Comparison of ENCODE assay signal across 34 cellular contexts in the genomic region with DNA sequence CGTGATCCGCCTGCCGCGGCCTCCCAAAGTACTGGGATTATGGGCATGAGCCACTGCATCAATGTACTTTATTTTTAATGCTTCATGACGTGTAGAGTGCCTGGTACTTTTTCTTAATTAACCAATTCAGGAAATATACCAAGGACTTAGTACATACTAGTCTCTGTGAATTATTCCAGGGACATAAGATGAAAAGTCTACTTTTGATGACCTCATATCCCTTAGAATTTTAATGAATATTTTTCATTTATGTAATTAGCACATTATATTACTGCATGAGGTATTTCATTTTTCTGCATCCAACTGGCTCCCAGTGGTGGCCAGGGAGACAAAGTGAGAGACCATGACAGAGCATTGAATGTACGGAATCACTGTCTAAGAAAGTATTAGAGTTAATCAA.
"Had no signal": no experiment of that assay in that cellular context is flagged by ENCODE, and none has a peak within 500 bp of the region (broad histone marks: within the 10 kb centered on the region; RNA-seq: fewer than 3 reads in every experiment).

No MANE protein-coding gene starts in this region.

- ATAC-seq: activated naive CD4-positive, alpha-beta T cell treated with anti-CD3 and anti-CD28 coated beads, Interleukin-2, amount 50 U/mL, for 72 hours; activated naive CD8-positive, alpha-beta T cell treated with anti-CD3 and anti-CD28 coated beads, Interleukin-2, amount 50 U/mL, for 24 hours; activated T-cell treated with anti-CD3 and anti-CD28 coated beads, Interleukin-2, amount 50 U/mL, for 4 hours; activated T-cell treated with anti-CD3 and anti-CD28 coated beads, Interleukin-2, amount 50 U/mL, for 72 hours; activated T-helper 17 cell treated with anti-CD3 and anti-CD28 coated beads, Interleukin-2, amount 50 U/mL, for 72 hours; body of pancreas had no signal

- H3K9me3 ChIP-seq: adrenal gland, ascending aorta, breast epithelium had no signal

- H3K4me1 ChIP-seq: adrenal gland, ascending aorta, body of pancreas, breast epithelium had no signal

- H3K27me3 ChIP-seq: adrenal gland, ascending aorta, body of pancreas, brain microvascular endothelial cell, breast epithelium, cardiac muscle cell had no signal

- H3K36me3 ChIP-seq: adrenal gland, ascending aorta, brain microvascular endothelial cell, breast epithelium, cardiac muscle cell had no signal

- FAIRE-seq: astrocyte, bronchial epithelial cell had no signal

- H3K27ac ChIP-seq: adrenal gland, ascending aorta, body of pancreas, brain microvascular endothelial cell, breast epithelium, cardiac muscle cell had no signal

- DNase-seq: activated effector memory CD4-positive, alpha-beta T cell treated with anti-CD3 and anti-CD28 coated beads, Interleukin-2, amount 50 U/mL, for 16 hours; activated effector memory CD4-positive, alpha-beta T cell treated with Interleukin-2 at 50 U/mL for 16 hours; activated gamma-delta T cell; activated gamma-delta T cell treated with Interleukin-2 at 50 U/mL for 16 hours; activated naive CD4-positive, alpha-beta T cell; activated naive CD4-positive, alpha-beta T cell treated with anti-CD3 and anti-CD28 coated beads for 36 hours; activated naive CD4-positive, alpha-beta T cell treated with anti-CD3 and anti-CD28 coated beads, Interleukin-2, amount 10 ng/mL, durations not matched to agents 7 days and 5 days; activated naive CD4-positive, alpha-beta T cell treated with anti-CD3 and anti-CD28 coated beads, Interleukin-2, amount 50 U/mL, for 16 hours; activated naive CD4-positive, alpha-beta T cell treated with Interleukin-2 at 50 U/mL for 16 hours; activated naive CD8-positive, alpha-beta T cell treated with anti-CD3 and anti-CD28 coated beads for 36 hours; activated naive CD8-positive, alpha-beta T cell treated with anti-CD3 and anti-CD28 coated beads, Interleukin-2, amount 10 ng/mL, durations not matched to agents 7 days and 5 days; activated naive CD8-positive, alpha-beta T cell treated with anti-CD3 and anti-CD28 coated beads, Interleukin-2, amount 50 U/mL, for 24 hours; activated T-cell treated with anti-CD3 and anti-CD28 coated beads, Interleukin-2, amount 50 U/mL, for 1 hour; activated T-cell treated with anti-CD3 and anti-CD28 coated beads, Interleukin-2, amount 50 U/mL, for 24 hours; activated T-cell treated with anti-CD3 and anti-CD28 coated beads, Interleukin-2, amount 50 U/mL, for 4 hours; activated T-cell treated with anti-CD3 and anti-CD28 coated beads, Interleukin-2, amount 50 U/mL, for 48 hours; activated T-cell treated with anti-CD3 and anti-CD28 coated beads, Interleukin-2, amount 50 U/mL, for 72 hours; adrenal gland; amniotic stem cell; amygdala; anterior cingulate cortex; aorta; body of pancreas; brain microvascular endothelial cell; caudate nucleus; central memory CD4-positive, alpha-beta T cell; cerebellar nuclear complex had no signal

- H3K4me3 ChIP-seq: adrenal gland, ascending aorta, body of pancreas, breast epithelium, cardiac muscle cell had no signal
